In the genomic region with DNA sequence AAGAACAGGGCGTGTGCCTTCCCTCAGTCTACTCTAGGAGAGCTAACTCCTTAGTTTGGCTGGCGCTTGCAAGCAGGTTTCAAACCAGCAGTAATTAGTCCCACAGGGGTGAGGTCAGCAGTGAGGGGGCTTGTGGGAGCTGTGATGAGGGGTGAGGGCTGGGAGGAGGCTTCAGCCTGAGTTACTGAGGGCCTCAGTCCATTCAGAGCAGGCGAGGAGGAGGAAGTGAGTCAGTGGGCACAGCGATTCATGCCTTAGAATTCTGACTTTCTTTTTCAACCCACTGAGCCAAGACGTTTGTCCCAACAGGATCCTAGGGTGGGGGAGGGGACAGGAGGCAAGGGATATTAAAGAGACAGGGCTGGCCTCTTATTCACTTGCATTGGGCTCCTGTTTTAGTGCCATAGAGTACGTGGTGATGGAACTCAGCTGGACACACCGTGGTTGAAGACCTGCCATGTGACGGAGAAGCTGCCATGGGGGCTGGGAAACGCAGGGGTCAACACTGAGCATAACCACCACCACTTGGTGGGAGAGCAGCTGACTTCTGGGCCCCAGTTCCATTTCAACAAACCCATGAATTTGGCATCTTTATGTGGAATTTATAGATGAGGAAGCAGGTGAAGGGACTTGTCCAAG, we compare ENCODE assay signal across 8 cellular contexts. TPM values are rescaled to one million over a fixed set of nuclear protein-coding genes. Genes with fewer than 3 reads are reported as not detected.
DNase-seq lines count a peak whose midpoint lies in the region; ATAC-seq and TF ChIP-seq lines count a peak whose summit lies in the region.

No MANE protein-coding gene starts in this region.

- H3K9me3 Mint-ChIP-seq in mesothelial cell of epicardium = no peaks in the 10 kb centered on the region

- no peaks in the 10 kb centered on the region for H3K27me3 Mint-ChIP-seq in mesothelial cell of epicardium (ENCODE audit: low read depth)

- TF ChIP-seq CTCF in brain microvascular endothelial cell (IDR thresholded peaks at IDR 0.05; ENCODE audit: low read depth, low read length, missing control alignments) = no peak
- TF ChIP-seq CTCF in mesothelial cell of epicardium (IDR thresholded peaks at IDR 0.05; ENCODE audit: unreplicated experiment) = no peak

- ATAC-seq in GM21381 (IDR thresholded peaks at IDR 0.05; ENCODE audit: unreplicated experiment) = no peak
- ATAC-seq in HG02970 (IDR thresholded peaks at IDR 0.05; ENCODE audit: low FRiP score, unreplicated experiment) = no peak

- H3K4me3 Mint-ChIP-seq in mesothelial cell of epicardium = no peak overlapping the region

- in situ Hi-C loops in Caki2 (cut with HindIII; ENCODE audit: low pct_unique_long_range_greater_than_20kb, low sequenced_read_pairs) = no loop called here
- in situ Hi-C loops in KBM-7 (cut with MboI; ENCODE audit: low pct_unique_long_range_greater_than_20kb, low sequenced_read_pairs) = no loop called here
- in situ Hi-C loops in brain microvascular endothelial cell (cut with HindIII; ENCODE audit: low pct_ligation_motif_present, low sequenced_read_pairs) = no loop called here

- H3K4me1 Mint-ChIP-seq in mesothelial cell of epicardium = peaks cover 66% of the 10 kb centered on the region

- peak overlapping the region; percentile 35 for H3K27ac Mint-ChIP-seq in mesothelial cell of epicardium

- no peak overlapping the region for H3K4me3 ChIP-seq in brain microvascular endothelial cell (ENCODE audit: low read depth, low read length)

- peak overlapping the region; percentile 25 for H3K27ac ChIP-seq in brain microvascular endothelial cell

- peak; percentile 95 for DNase-seq in Caki2 (ENCODE audit: low read depth)
- peak; percentile 29 for DNase-seq in KBM-7
- DNase-seq in brain microvascular endothelial cell = peak; percentile 66
- DNase-seq in mesothelial cell of epicardium (ENCODE audit: low spot score in 2 of 2, unreplicated experiment in 2 of 2) = no peak
- no peak for DNase-seq in NCI-H128 (lab: John Stamatoyannopoulos, UW; ENCODE audit: unreplicated experiment)
- DNase-seq in central memory CD4-positive, alpha-beta T cell = no peak

- no peaks in the 10 kb centered on the region for H3K27me3 ChIP-seq in brain microvascular endothelial cell (replicated peaks)

- no peaks in the 10 kb centered on the region for H3K36me3 ChIP-seq in brain microvascular endothelial cell (replicated peaks)

- no peaks in the 10 kb centered on the region for H3K36me3 Mint-ChIP-seq in mesothelial cell of epicardium

RNA-seq across cellular contexts. Expression of a gene that starts 8.3 kb away (rescaled TPM):
- 419 and 501 TPM in 2 replicates for total RNA-seq in Caki2 (2014; rRNA removed; shearing (Covaris generic); ENCODE audit: low replicate concordance)
- 133 to 149 TPM (median 143 TPM) in 3 replicates for total RNA-seq in mesothelial cell of epicardium

RNA-seq across cellular contexts. Expression of a gene that starts 47.5 kb away (rescaled TPM):
- 17.8 and 58.4 TPM in 2 replicates for total RNA-seq in Caki2 (2014; rRNA removed; shearing (Covaris generic); ENCODE audit: low replicate concordance)
- total RNA-seq in mesothelial cell of epicardium = 44.6 to 46.0 TPM (median 45.4 TPM) in 3 replicates

RNA-seq across cellular contexts. Expression of a gene that starts 52.6 kb away (rescaled TPM):
- not detected in 2 replicates for total RNA-seq in Caki2 (2014; rRNA removed; shearing (Covaris generic); ENCODE audit: low replicate concordance)
- 5.2 to 7.7 TPM (median 6.6 TPM) in 3 replicates for total RNA-seq in mesothelial cell of epicardium

Comparison
In these comparisons a context has a peak if more than half of its experiments do, and no peak if none do; other contexts are left out.
1. DNase-seq: peak in Caki2 (single experiment), KBM-7 (single experiment) and brain microvascular endothelial cell (single experiment); none in mesothelial cell of epicardium (0 of 2), NCI-H128 (single experiment) and central memory CD4-positive, alpha-beta T cell (single experiment).